10 cellular contexts compared by ENCODE assay signal in the genomic region with DNA sequence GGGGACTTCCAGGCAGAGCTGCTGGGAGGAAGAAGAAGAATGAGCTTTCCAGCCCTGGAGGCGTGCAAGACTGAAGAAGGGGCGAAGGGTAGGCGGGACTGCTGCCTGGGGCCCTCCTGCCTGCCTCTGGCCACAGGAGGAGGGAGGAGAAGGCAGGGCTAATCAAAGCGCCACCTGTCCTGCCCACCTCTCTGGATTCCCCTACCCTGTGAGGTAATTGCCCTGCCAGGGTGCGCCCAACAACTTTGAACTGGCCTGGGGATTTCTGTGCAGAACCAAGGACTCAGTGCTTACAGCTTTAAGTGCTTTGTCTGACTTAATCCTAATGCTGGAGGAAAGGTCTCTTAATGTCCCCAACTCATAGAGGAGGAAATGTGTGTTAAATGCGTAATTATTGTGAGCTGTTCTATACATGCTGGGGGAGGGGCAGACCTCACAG. TPM values are rescaled to one million over a fixed set of nuclear protein-coding genes. Genes with fewer than 3 reads are reported as not detected.
DNase-seq lines count a peak whose midpoint lies in the region; ATAC-seq, FAIRE-seq and TF ChIP-seq lines count a peak whose summit lies in the region.
"Had no signal": no experiment of that assay in that cellular context is flagged by ENCODE, and none has a peak within 500 bp of the region (broad histone marks: within the 10 kb centered on the region; RNA-seq: fewer than 3 reads in every experiment).

A gene with protein sequence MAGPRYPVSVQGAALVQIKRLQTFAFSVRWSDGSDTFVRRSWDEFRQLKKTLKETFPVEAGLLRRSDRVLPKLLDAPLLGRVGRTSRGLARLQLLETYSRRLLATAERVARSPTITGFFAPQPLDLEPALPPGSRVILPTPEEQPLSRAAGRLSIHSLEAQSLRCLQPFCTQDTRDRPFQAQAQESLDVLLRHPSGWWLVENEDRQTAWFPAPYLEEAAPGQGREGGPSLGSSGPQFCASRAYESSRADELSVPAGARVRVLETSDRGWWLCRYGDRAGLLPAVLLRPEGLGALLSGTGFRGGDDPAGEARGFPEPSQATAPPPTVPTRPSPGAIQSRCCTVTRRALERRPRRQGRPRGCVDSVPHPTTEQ (minus strand): TSS at position 72 of the 439 bp plus-strand sequence. CDS start 290 bp downstream, outside the sequence.

- intact Hi-C loops in HepG2 (cut with micrococcal nuclease; ENCODE audit: unreplicated experiment) (no loop called here), right lobe of liver (cut with DNase I) (no loop called here)

- no TSS peak for BruUV-seq in HepG2 (replicated peaks; lab: Mats Ljungman, UMichigan)

- no peaks in the 10 kb centered on the region for H3K9me3 ChIP-seq in HepG2 (ENCODE audit: low read length)
- H3K9me3 ChIP-seq in right lobe of liver: no peaks in the 10 kb centered on the region
- no peaks in the 10 kb centered on the region for H3K9me3 ChIP-seq in iPS-15b (ENCODE audit: control insufficient read depth, insufficient read depth, low read length)
- no peaks in the 10 kb centered on the region for H3K9me3 ChIP-seq in upper lobe of left lung

- peaks cover 37% of the 10 kb centered on the region for H3K4me1 ChIP-seq in HepG2 (ENCODE audit: insufficient read depth, low read length)
- peaks cover 0 to 18% (median 8%) of the 10 kb centered on the region in 4 donors for H3K4me1 ChIP-seq in right lobe of liver
- H3K4me1 ChIP-seq in iPS-15b (ENCODE audit: control insufficient read depth, insufficient read depth, low read length): peaks cover 6% of the 10 kb centered on the region
- peaks cover 15 to 57% (median 28%) of the 10 kb centered on the region in 4 donors for H3K4me1 ChIP-seq in upper lobe of left lung

- peaks cover 9% of the 10 kb centered on the region for H3K36me3 Mint-ChIP-seq in activated CD4-positive, alpha-beta memory T cell treated with anti-CD3 and anti-CD28 coated beads, Interleukin-2, amount 10 ng/mL, durations not matched to agents 7 days and 5 days (ENCODE audit: low read depth)

- H3K4me3 Mint-ChIP-seq in activated CD4-positive, alpha-beta memory T cell treated with anti-CD3 and anti-CD28 coated beads, Interleukin-2, amount 10 ng/mL, durations not matched to agents 7 days and 5 days: no peak within 1 kb of the TSS

- WGBS in HepG2 (ENCODE audit: low lambda C conversion rate): 89% methylated on average over 6 of the region's 6 CpGs
- 45% methylated on average over 2 of the region's 6 CpGs for WGBS in right lobe of liver (ENCODE audit: insufficient coverage, low coverage, low lambda C conversion rate, missing lambda C conversion rate)
- 33% methylated on average over 2 to 6 of the region's 6 CpGs for WGBS in upper lobe of left lung, 2 donors

- no peak for DNase-seq in HepG2 (ENCODE audit: low spot score)
- no peak for DNase-seq in right lobe of liver
- DNase-seq in SW480 (ENCODE audit: low spot score): peak; percentile 79
- peak in 1 of 2 donors; percentile 35 for DNase-seq in upper lobe of left lung
- no peak for DNase-seq in NCI-H226
- no peak for DNase-seq in activated CD4-positive, alpha-beta memory T cell treated with anti-CD3 and anti-CD28 coated beads, Interleukin-2, amount 10 ng/mL, durations not matched to agents 7 days and 5 days
- DNase-seq: foreskin melanocyte had no signal

- H3K36me3 ChIP-seq in HepG2 (replicated peaks in 1 of 2; ENCODE audit: control insufficient read depth in 1 of 2, insufficient read depth in 2 of 2, low read length in 2 of 2) (peaks cover 14 to 22% of the 10 kb centered on the region in 2 experiments; a peak in 4 of 5 replicates), right lobe of liver (peaks cover 0 to 29% (median 3%) of the 10 kb centered on the region in 4 donors), iPS-15b (ENCODE audit: control insufficient read depth, insufficient read depth, low read length) (peaks cover 30% of the 10 kb centered on the region), upper lobe of left lung (peaks cover 3 to 36% (median 34%) of the 10 kb centered on the region in 4 donors)

- peaks cover 13% of the 10 kb centered on the region for H3K79me2 ChIP-seq in HepG2 (ENCODE audit: insufficient read depth, low read length)

- H3K9ac ChIP-seq in HepG2 (ENCODE audit: insufficient read depth, low read depth, low read length) (0 out of 2 replicates have a peak within 1 kb of the TSS, but pooled peaks have one; percentile 4), iPS-15b (ENCODE audit: low read depth, low read length) (no peak within 1 kb of the TSS)

- H4K20me1 ChIP-seq in HepG2 (ENCODE audit: insufficient read depth, low read length): no peaks in the 10 kb centered on the region

- TF ChIP-seq RAD21 in HepG2 (CRISPR knock-in tag; IDR thresholded peaks at IDR 0.05): no peak

- H3K4me3 ChIP-seq in HepG2 (replicated peaks in 1 of 3; ENCODE audit: insufficient read depth in 1 of 3, low read depth in 2 of 3, low read length in 3 of 3) (no peak within 1 kb of the TSS), right lobe of liver (no peak within 1 kb of the TSS), iPS-15b (ENCODE audit: low read depth, low read length) (peak within 1 kb of the TSS; percentile 54), upper lobe of left lung (peak within 1 kb of the TSS in 3 of 4 donors; percentile 44 to 55 (median 54))

- H3K27me3 ChIP-seq in HepG2 (ENCODE audit: control insufficient read depth in 1 of 2, insufficient read depth in 2 of 2, low read length in 2 of 2): no peaks in the 10 kb centered on the region
- H3K27me3 ChIP-seq in right lobe of liver: no peaks in the 10 kb centered on the region
- peaks cover 38% of the 10 kb centered on the region for H3K27me3 ChIP-seq in iPS-15b (ENCODE audit: control insufficient read depth, insufficient read depth, low read length)
- peaks cover 0 to 24% (median 10%) of the 10 kb centered on the region in 4 donors for H3K27me3 ChIP-seq in upper lobe of left lung

- H3K9me3 Mint-ChIP-seq in activated CD4-positive, alpha-beta memory T cell treated with anti-CD3 and anti-CD28 coated beads, Interleukin-2, amount 10 ng/mL, durations not matched to agents 7 days and 5 days: no peaks in the 10 kb centered on the region

- H3K27ac ChIP-seq in HepG2 (ENCODE audit: extremely low read length, insufficient read depth, low read length) (no peak within 1 kb of the TSS), right lobe of liver (no peak within 1 kb of the TSS), upper lobe of left lung (peak within 1 kb of the TSS in 1 of 4 donors; percentile 79)
- H3K27ac ChIP-seq: C4-2B had no signal

- no peak for TF ChIP-seq EP300 in HepG2 (IDR thresholded peaks at IDR 0.05; ENCODE audit: low read depth in 2 of 2, low read length in 2 of 2)
- no peak for TF ChIP-seq EP300 in HepG2 (CRISPR knock-in tag; IDR thresholded peaks at IDR 0.05; ENCODE audit: borderline replicate concordance)
- TF ChIP-seq EP300 in upper lobe of left lung (IDR thresholded peaks at IDR 0.05): no peak

- TF ChIP-seq CTCF in HepG2 (CRISPR knock-in tag; IDR thresholded peaks at IDR 0.05) (no peak), right lobe of liver (IDR thresholded peaks at IDR 0.05) (no peak), upper lobe of left lung (IDR thresholded peaks at IDR 0.05) (no peak)

- no peak for FAIRE-seq in HepG2 (lab: Jason Lieb, UNC)

- in situ Hi-C loops in HepG2 (cut with HindIII; ENCODE audit: extremely low pct_ligation_motif_present, low pct_unique_long_range_greater_than_20kb): no loop called here

- H2AFZ ChIP-seq in HepG2 (ENCODE audit: low read length): no peak within 1 kb of the TSS

- H3K4me2 ChIP-seq in HepG2 (ENCODE audit: low read depth, low read length): no peak within 1 kb of the TSS

- H3K27ac Mint-ChIP-seq in activated CD4-positive, alpha-beta memory T cell treated with anti-CD3 and anti-CD28 coated beads, Interleukin-2, amount 10 ng/mL, durations not matched to agents 7 days and 5 days: no peak within 1 kb of the TSS

- POLR2A ChIA-PET in HepG2 (lab: Yijun Ruan, JAX): interaction anchor here (0.7 to 6.8 kb wide), 4 partner anchors 17 to 41 kb away, joined by 3 to 62 read pairs (median 3); a partner anchor contains a TSS
- POLR2A ChIA-PET in activated CD4-positive, alpha-beta memory T cell treated with anti-CD3 and anti-CD28 coated beads, Interleukin-2, amount 10 ng/mL, durations not matched to agents 7 days and 5 days (lab: Charles Lee): interaction anchor here (1.0 to 12.7 kb wide), 6 partner anchors 9 to 274 kb away, joined by 3 to 149 read pairs (median 4); a partner anchor contains a TSS

- TF ChIP-seq POLR2A in HepG2 (IDR thresholded peaks at IDR 0.05; ENCODE audit: insufficient read depth in 1 of 2, low read depth in 2 of 2, low read length in 2 of 2) (no peak), right lobe of liver (IDR thresholded peaks at IDR 0.05) (no peak), upper lobe of left lung (IDR thresholded peaks at IDR 0.05) (no peak)

- no peak for ATAC-seq in HepG2
- ATAC-seq in right lobe of liver: no peak
- no peak for ATAC-seq in upper lobe of left lung (ENCODE audit: low FRiP score in 2 of 2)
- no peak for ATAC-seq in HG03025 (IDR thresholded peaks at IDR 0.05; ENCODE audit: low FRiP score, unreplicated experiment)

- CTCF ChIA-PET in HepG2 (lab: Yijun Ruan, JAX; ENCODE audit: low intra/inter-chr PET ratio, low total read pairs): no interaction called here
- CTCF ChIA-PET in activated CD4-positive, alpha-beta memory T cell treated with anti-CD3 and anti-CD28 coated beads, Interleukin-2, amount 10 ng/mL, durations not matched to agents 7 days and 5 days (lab: Charles Lee): interaction anchor here (1.0 kb wide), 1 partner anchor 38 kb away, joined by 3 read pairs; a partner anchor contains a TSS

- H3K4me1 Mint-ChIP-seq in activated CD4-positive, alpha-beta memory T cell treated with anti-CD3 and anti-CD28 coated beads, Interleukin-2, amount 10 ng/mL, durations not matched to agents 7 days and 5 days: peaks cover 21% of the 10 kb centered on the region

- peaks cover 27% of the 10 kb centered on the region for H3K27me3 Mint-ChIP-seq in activated CD4-positive, alpha-beta memory T cell treated with anti-CD3 and anti-CD28 coated beads, Interleukin-2, amount 10 ng/mL, durations not matched to agents 7 days and 5 days

RNA-seq across cellular contexts. Expression of the gene that starts here (rescaled TPM):
- total RNA-seq in HepG2 (2016; rRNA removed; fragmentation: Illumina TruSeq; extraction: Trizol) (0.21 and 1.4 TPM in 2 replicates), right lobe of liver (1 to 10 TPM in 1 of 6 experiments, under 1 TPM in 3, not detected in 2; 0.51 to 1.3 (median 0.60) TPM), upper lobe of left lung (1 to 10 TPM in 5 of 6 donors, not detected in 1; 2.1 to 5.4 (median 5.0) TPM)
- total RNA-seq in HepG2 (2016; cell fraction: cytosol; rRNA removed; fragmentation: Illumina TruSeq; extraction: Trizol; ENCODE audit: low read depth): 0.40 and 0.97 TPM in 2 replicates
- total RNA-seq in HepG2 (2016; cell fraction: insoluble cytoplasmic fraction; rRNA removed; fragmentation: Illumina TruSeq; extraction: Trizol): 0.22 and 1.1 TPM in 2 replicates
- total RNA-seq in HepG2 (2016; cell fraction: membrane; rRNA removed; fragmentation: Illumina TruSeq; extraction: Trizol): 0.34 and 0.53 TPM in 2 replicates
- total RNA-seq in HepG2 (2016; cell fraction: nucleus; rRNA removed; fragmentation: Illumina TruSeq; extraction: Trizol): 2.4 and 3.1 TPM in 2 replicates
- polyA plus RNA-seq in HepG2 (2011; rRNA removed): 0.69 and 1.4 TPM in 2 replicates
- 0.14 and 0.25 TPM in 2 replicates for polyA plus RNA-seq in HepG2 (2011; cell fraction: cytosol; rRNA removed)
- 10.4 and 11.0 TPM in 2 replicates for polyA plus RNA-seq in HepG2 (2011; cell fraction: nucleus; rRNA removed)
- 0.12 and 0.55 TPM in 2 replicates for polyA plus RNA-seq in HepG2 (2012)
- polyA plus RNA-seq in HepG2 (2016; cell fraction: cytosol; fragmentation: Illumina TruSeq; extraction: Trizol; ENCODE audit: low read depth): 0.26 and 0.45 TPM in 2 replicates
- 0.52 and 0.62 TPM in 2 replicates for polyA plus RNA-seq in HepG2 (2016; cell fraction: insoluble cytoplasmic fraction; fragmentation: Illumina TruSeq; extraction: Trizol; ENCODE audit: low read depth)
- 0.63 and 0.78 TPM in 2 replicates for polyA plus RNA-seq in HepG2 (2016; cell fraction: membrane; fragmentation: Illumina TruSeq; extraction: Trizol; ENCODE audit: low read depth)
- 7.2 and 9.5 TPM in 2 replicates for polyA plus RNA-seq in HepG2 (2016; cell fraction: nucleus; fragmentation: Illumina TruSeq; extraction: Trizol; ENCODE audit: insufficient read depth, low read depth)
- 0.12 and 0.28 TPM in 2 replicates for polyA minus RNA-seq in HepG2 (2011; rRNA and poly(A)+ RNA removed; ENCODE audit: low replicate concordance)
- polyA minus RNA-seq in HepG2 (2011; cell fraction: cytosol; rRNA and poly(A)+ RNA removed): not detected in 2 replicates
- 0.75 and 1.0 TPM in 2 replicates for polyA minus RNA-seq in HepG2 (2011; cell fraction: nucleus; rRNA and poly(A)+ RNA removed)
- under 1 TPM in 1 of 2 experiments, not detected in 1; 0.23 TPM for total RNA-seq in activated CD4-positive, alpha-beta memory T cell treated with anti-CD3 and anti-CD28 coated beads, Interleukin-2, amount 10 ng/mL, durations not matched to agents 7 days and 5 days

Comparison
In these comparisons a context has a peak if more than half of its experiments do, and no peak if none do; other contexts are left out.
1. H3K4me3 ChIP-seq: peak in iPS-15b (single experiment) and upper lobe of left lung (3 of 4); none in HepG2 (0 of 3) and right lobe of liver (0 of 3).